ENCODE assay signal across 24 cellular contexts in genomic region chr17:13160790-13161189, GRCh38.
"Had no signal": no experiment of that assay in that cellular context is flagged by ENCODE, and none has a peak within 500 bp of the region (broad histone marks: within the 10 kb centered on the region; RNA-seq: fewer than 3 reads in every experiment).

No MANE protein-coding gene starts in this region.

- H3K9me3 ChIP-seq: colonic mucosa, esophagus muscularis mucosa, esophagus squamous epithelium, gastrocnemius medialis, gastroesophageal sphincter, heart left ventricle, heart right ventricle had no signal

- H3K27me3 Mint-ChIP-seq: dendritic cell treated with granulocyte-macrophage colony-stimulating factor and Interleukin-4, amounts not matched to agents 40 ng/mL and 50 ng/mL, for 4 days; effector memory CD8-positive, alpha-beta T cell had no signal

- H3K27ac ChIP-seq: colonic mucosa, coronary artery, dorsolateral prefrontal cortex, epithelial cell of prostate, esophagus muscularis mucosa, esophagus squamous epithelium, foreskin keratinocyte, gastrocnemius medialis, gastroesophageal sphincter, heart left ventricle, heart right ventricle had no signal

- DNase-seq: colonic mucosa; cortex of kidney; dermis blood vessel endothelial cell; dorsolateral prefrontal cortex; effector CD4-positive, alpha-beta T cell; effector CD8-positive, alpha-beta T cell; effector memory CD4-positive, alpha-beta T cell; effector memory CD8-positive, alpha-beta T cell; endodermal cell; erythroblast; esophagus squamous epithelium; foreskin fibroblast; foreskin keratinocyte; foreskin melanocyte; gastrocnemius medialis; glutamatergic neuron; head of caudate nucleus; heart left ventricle; heart right ventricle had no signal

- H3K4me1 Mint-ChIP-seq: endodermal cell had no signal

- H3K4me3 Mint-ChIP-seq: dendritic cell treated with granulocyte-macrophage colony-stimulating factor and Interleukin-4, amounts not matched to agents 40 ng/mL and 50 ng/mL, for 4 days; effector memory CD8-positive, alpha-beta T cell; endodermal cell had no signal

- H3K4me3 ChIP-seq: colonic mucosa, coronary artery, dorsolateral prefrontal cortex, esophagus muscularis mucosa, esophagus squamous epithelium, gastrocnemius medialis, gastroesophageal sphincter, heart left ventricle, heart right ventricle had no signal

- H3K27me3 ChIP-seq: colonic mucosa, esophagus muscularis mucosa, esophagus squamous epithelium, foreskin keratinocyte, gastrocnemius medialis, gastroesophageal sphincter, heart left ventricle, heart right ventricle had no signal

- H3K36me3 ChIP-seq: colonic mucosa, esophagus muscularis mucosa, esophagus squamous epithelium, gastrocnemius medialis, gastroesophageal sphincter, heart left ventricle, heart right ventricle had no signal

- H3K27ac Mint-ChIP-seq: dendritic cell treated with granulocyte-macrophage colony-stimulating factor and Interleukin-4, amounts not matched to agents 40 ng/mL and 50 ng/mL, for 4 days; effector memory CD8-positive, alpha-beta T cell; endodermal cell had no signal

- H3K4me1 ChIP-seq: colonic mucosa, esophagus muscularis mucosa, esophagus squamous epithelium, foreskin keratinocyte, gastrocnemius medialis, gastroesophageal sphincter, heart left ventricle, heart right ventricle had no signal

- H3K9me3 Mint-ChIP-seq: dendritic cell treated with granulocyte-macrophage colony-stimulating factor and Interleukin-4, amounts not matched to agents 40 ng/mL and 50 ng/mL, for 4 days; effector memory CD8-positive, alpha-beta T cell had no signal
